2 cellular contexts compared by ENCODE assay signal in the genomic region with DNA sequence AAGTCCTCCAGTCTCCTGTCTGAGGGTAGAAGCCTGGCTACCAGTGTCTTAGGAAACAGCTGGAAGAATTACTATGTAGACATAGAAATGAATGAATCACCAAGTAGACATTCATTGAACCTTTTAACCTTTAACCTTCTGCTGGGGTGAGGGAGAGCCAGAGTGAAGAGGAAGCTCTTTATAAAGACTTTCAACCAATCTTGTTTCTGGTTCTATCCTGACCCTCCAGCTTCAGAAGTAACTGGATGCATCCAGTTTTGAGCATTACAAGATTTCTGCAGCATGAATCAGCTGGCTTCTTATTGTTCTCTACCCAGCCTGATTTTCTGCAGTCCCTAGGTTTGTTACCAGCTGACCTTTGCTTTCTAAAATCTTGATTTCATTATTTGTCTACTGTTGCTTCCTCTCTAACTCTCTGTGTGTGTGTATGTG.
A peak's percentile ranks its signal among the peaks of the same experiment; 100 is the strongest.
TF ChIP-seq lines count a peak whose summit lies in the region.

No MANE protein-coding gene starts in this region.

TF ChIP-seq in H1, 55 proteins besides CTCF, POLR2A, EP300 and RAD21:
- no peak for TF ChIP-seq USF2 (IDR thresholded peaks at IDR 0.05; ENCODE audit: low read length)
- TF ChIP-seq CHD2 (IDR thresholded peaks at IDR 0.05; ENCODE audit: low read length) = no peak
- TF ChIP-seq SIX5 (IDR thresholded peaks at IDR 0.05; ENCODE audit: low read depth, low read length) = no peak
- TF ChIP-seq TCF12 (IDR thresholded peaks at IDR 0.05; ENCODE audit: low read depth, low read length) = no peak
- no peak for TF ChIP-seq HDAC6 (IDR thresholded peaks at IDR 0.05; ENCODE audit: low read depth, low read length)
- TF ChIP-seq YY1 (IDR thresholded peaks at IDR 0.05; ENCODE audit: low read depth, low read length) = no peak
- no peak for TF ChIP-seq ZNF274 (IDR thresholded peaks at IDR 0.05; ENCODE audit: borderline replicate concordance, extremely low read depth, low read length)
- no peak for TF ChIP-seq PHF8 (conservative IDR thresholded peaks at IDR 0.05; ENCODE audit: low read depth, low read length)
- TF ChIP-seq SP2 (IDR thresholded peaks at IDR 0.05; ENCODE audit: low read length) = no peak
- no peak for TF ChIP-seq HDAC2 (IDR thresholded peaks at IDR 0.05; ENCODE audit: borderline replicate concordance in 1 of 2, low read depth in 2 of 2, low read length in 2 of 2)
- TF ChIP-seq ATF3 (IDR thresholded peaks at IDR 0.05; ENCODE audit: insufficient read depth, low read depth, low read length) = no peak
- TF ChIP-seq JUN (IDR thresholded peaks at IDR 0.05; ENCODE audit: low read depth, low read length) = no peak
- no peak for TF ChIP-seq POU5F1 (IDR thresholded peaks at IDR 0.05; ENCODE audit: low read depth, low read length)
- TF ChIP-seq RBBP5 (IDR thresholded peaks at IDR 0.05; ENCODE audit: borderline replicate concordance, low read depth, low read length) = no peak
- no peak for TF ChIP-seq GABPA (IDR thresholded peaks at IDR 0.05; ENCODE audit: borderline replicate concordance, insufficient read depth, low read length)
- no peak for TF ChIP-seq BRCA1 (IDR thresholded peaks at IDR 0.05; ENCODE audit: low read depth, low read length)
- TF ChIP-seq, protein P1, sequence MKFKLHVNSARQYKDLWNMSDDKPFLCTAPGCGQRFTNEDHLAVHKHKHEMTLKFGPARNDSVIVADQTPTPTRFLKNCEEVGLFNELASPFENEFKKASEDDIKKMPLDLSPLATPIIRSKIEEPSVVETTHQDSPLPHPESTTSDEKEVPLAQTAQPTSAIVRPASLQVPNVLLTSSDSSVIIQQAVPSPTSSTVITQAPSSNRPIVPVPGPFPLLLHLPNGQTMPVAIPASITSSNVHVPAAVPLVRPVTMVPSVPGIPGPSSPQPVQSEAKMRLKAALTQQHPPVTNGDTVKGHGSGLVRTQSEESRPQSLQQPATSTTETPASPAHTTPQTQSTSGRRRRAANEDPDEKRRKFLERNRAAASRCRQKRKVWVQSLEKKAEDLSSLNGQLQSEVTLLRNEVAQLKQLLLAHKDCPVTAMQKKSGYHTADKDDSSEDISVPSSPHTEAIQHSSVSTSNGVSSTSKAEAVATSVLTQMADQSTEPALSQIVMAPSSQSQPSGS (IDR thresholded peaks at IDR 0.05; ENCODE audit: low read length) = no peak
- no peak for TF ChIP-seq KDM1A (IDR thresholded peaks at IDR 0.05; ENCODE audit: borderline replicate concordance, low read length)
- TF ChIP-seq CEBPB (IDR thresholded peaks at IDR 0.05; ENCODE audit: low read depth, low read length) = no peak
- TF ChIP-seq TAF1 (IDR thresholded peaks at IDR 0.05; ENCODE audit: low read depth, low read length) = no peak

TF ChIP-seq in HepG2, 621 proteins besides CTCF, POLR2A, EP300 and RAD21:
- no peak for TF ChIP-seq SNRNP70 (IDR thresholded peaks at IDR 0.05; ENCODE audit: low read depth, low read length)
- TF ChIP-seq ZNF704 (CRISPR knock-in tag; IDR thresholded peaks at IDR 0.05; ENCODE audit: borderline replicate concordance) = no peak
- TF ChIP-seq THAP11 (CRISPR knock-in tag; IDR thresholded peaks at IDR 0.05) = no peak
- no peak for TF ChIP-seq PHF8 (CRISPR knock-in tag; IDR thresholded peaks at IDR 0.05)
- no peak for TF ChIP-seq ZNF362 (CRISPR knock-in tag; IDR thresholded peaks at IDR 0.05; ENCODE audit: borderline replicate concordance)
- no peak for TF ChIP-seq FOXJ3 (CRISPR knock-in tag; IDR thresholded peaks at IDR 0.05; ENCODE audit: borderline replicate concordance)
- TF ChIP-seq, protein P2, sequence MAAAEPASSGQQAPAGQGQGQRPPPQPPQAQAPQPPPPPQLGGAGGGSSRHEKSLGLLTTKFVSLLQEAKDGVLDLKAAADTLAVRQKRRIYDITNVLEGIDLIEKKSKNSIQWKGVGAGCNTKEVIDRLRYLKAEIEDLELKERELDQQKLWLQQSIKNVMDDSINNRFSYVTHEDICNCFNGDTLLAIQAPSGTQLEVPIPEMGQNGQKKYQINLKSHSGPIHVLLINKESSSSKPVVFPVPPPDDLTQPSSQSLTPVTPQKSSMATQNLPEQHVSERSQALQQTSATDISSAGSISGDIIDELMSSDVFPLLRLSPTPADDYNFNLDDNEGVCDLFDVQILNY (CRISPR knock-in tag; conservative IDR thresholded peaks at IDR 0.05) = no peak
- TF ChIP-seq TFAP4 (IDR thresholded peaks at IDR 0.05; ENCODE audit: borderline replicate concordance, low read depth) = peak; percentile 40; the same call in 1 of the 2 replicates
- TF ChIP-seq CEBPB (IDR thresholded peaks at IDR 0.05; ENCODE audit: borderline replicate concordance, low read depth, low read length) = no peak
- TF ChIP-seq RELA (CRISPR knock-in tag; IDR thresholded peaks at IDR 0.05) = no peak
- TF ChIP-seq, protein P3, sequence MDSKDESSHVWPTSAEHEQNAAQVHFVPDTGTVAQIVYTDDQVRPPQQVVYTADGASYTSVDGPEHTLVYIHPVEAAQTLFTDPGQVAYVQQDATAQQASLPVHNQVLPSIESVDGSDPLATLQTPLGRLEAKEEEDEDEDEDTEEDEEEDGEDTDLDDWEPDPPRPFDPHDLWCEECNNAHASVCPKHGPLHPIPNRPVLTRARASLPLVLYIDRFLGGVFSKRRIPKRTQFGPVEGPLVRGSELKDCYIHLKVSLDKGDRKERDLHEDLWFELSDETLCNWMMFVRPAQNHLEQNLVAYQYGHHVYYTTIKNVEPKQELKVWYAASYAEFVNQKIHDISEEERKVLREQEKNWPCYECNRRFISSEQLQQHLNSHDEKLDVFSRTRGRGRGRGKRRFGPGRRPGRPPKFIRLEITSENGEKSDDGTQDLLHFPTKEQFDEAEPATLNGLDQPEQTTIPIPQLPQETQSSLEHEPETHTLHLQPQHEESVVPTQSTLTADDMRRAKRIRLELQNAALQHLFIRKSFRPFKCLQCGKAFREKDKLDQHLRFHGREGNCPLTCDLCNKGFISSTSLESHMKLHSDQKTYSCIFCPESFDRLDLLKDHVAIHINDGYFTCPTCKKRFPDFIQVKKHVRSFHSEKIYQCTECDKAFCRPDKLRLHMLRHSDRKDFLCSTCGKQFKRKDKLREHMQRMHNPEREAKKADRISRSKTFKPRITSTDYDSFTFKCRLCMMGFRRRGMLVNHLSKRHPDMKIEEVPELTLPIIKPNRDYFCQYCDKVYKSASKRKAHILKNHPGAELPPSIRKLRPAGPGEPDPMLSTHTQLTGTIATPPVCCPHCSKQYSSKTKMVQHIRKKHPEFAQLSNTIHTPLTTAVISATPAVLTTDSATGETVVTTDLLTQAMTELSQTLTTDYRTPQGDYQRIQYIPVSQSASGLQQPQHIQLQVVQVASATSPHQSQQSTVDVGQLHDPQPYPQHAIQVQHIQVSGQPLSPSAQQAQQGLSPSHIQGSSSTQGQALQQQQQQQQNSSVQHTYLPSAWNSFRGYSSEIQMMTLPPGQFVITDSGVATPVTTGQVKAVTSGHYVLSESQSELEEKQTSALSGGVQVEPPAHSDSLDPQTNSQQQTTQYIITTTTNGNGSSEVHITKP (CRISPR knock-in tag; IDR thresholded peaks at IDR 0.05; ENCODE audit: low read depth) = no peak
- TF ChIP-seq, protein P4, sequence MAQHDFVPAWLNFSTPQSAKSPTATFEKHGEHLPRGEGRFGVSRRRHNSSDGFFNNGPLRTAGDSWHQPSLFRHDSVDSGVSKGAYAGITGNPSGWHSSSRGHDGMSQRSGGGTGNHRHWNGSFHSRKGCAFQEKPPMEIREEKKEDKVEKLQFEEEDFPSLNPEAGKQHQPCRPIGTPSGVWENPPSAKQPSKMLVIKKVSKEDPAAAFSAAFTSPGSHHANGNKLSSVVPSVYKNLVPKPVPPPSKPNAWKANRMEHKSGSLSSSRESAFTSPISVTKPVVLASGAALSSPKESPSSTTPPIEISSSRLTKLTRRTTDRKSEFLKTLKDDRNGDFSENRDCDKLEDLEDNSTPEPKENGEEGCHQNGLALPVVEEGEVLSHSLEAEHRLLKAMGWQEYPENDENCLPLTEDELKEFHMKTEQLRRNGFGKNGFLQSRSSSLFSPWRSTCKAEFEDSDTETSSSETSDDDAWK (CRISPR knock-in tag; IDR thresholded peaks at IDR 0.05) = no peak
- no peak for TF ChIP-seq AGO1 (IDR thresholded peaks at IDR 0.05; ENCODE audit: low read depth, low read length, poor library complexity, severe bottlenecking)
- no peak for TF ChIP-seq SOX13 (IDR thresholded peaks at IDR 0.05)
- peak in 1 of 2 experiments; percentile 12; a peak in 1 of 4 replicates for TF ChIP-seq SOX13 (CRISPR knock-in tag; conservative IDR thresholded peaks at IDR 0.05 in 1 of 2, IDR thresholded peaks at IDR 0.05 in 1 of 2)
- no peak for TF ChIP-seq USF2 (IDR thresholded peaks at IDR 0.05; ENCODE audit: low read depth, low read length)
- no peak for TF ChIP-seq USF2 (CRISPR knock-in tag; IDR thresholded peaks at IDR 0.05; ENCODE audit: borderline replicate concordance)
- TF ChIP-seq ELF1 (CRISPR knock-in tag; IDR thresholded peaks at IDR 0.05) = no peak
- TF ChIP-seq NR2F1 (CRISPR knock-in tag; IDR thresholded peaks at IDR 0.05) = peak in 1 of 2 experiments; percentile 51; a peak in 1 of 4 replicates
- no peak for TF ChIP-seq GFI1 (CRISPR knock-in tag; IDR thresholded peaks at IDR 0.05; ENCODE audit: borderline replicate concordance)
- no peak for TF ChIP-seq ZNF10 (CRISPR knock-in tag; IDR thresholded peaks at IDR 0.05; ENCODE audit: borderline replicate concordance, low read depth)
- TF ChIP-seq NR2F6 (IDR thresholded peaks at IDR 0.05) = 0 out of 2 replicates have a peak, but pooled peaks have one; percentile 28
- no peak for TF ChIP-seq NR2F6 (CRISPR knock-in tag; IDR thresholded peaks at IDR 0.05)
- TF ChIP-seq, protein P5, sequence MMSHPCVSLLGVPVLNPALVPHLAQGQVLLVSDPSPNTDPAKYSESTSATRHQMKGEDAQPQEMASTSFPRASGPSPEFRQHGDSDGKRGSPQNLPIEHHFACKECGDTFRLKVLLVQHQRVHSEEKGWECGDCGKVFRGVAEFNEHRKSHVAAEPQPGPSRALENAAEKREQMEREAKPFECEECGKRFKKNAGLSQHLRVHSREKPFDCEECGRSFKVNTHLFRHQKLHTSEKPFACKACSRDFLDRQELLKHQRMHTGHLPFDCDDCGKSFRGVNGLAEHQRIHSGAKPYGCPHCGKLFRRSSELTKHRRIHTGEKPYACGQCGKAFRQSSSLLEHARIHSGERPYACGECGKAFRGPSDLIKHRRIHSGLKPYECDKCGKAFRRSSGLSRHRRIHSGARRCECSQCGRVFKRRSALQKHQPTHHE (CRISPR knock-in tag; IDR thresholded peaks at IDR 0.05; ENCODE audit: borderline replicate concordance) = no peak
- TF ChIP-seq ZNF558 (CRISPR knock-in tag; IDR thresholded peaks at IDR 0.05; ENCODE audit: borderline replicate concordance) = no peak
